ENCODE assay signal across 17 cellular contexts in the genomic region with DNA sequence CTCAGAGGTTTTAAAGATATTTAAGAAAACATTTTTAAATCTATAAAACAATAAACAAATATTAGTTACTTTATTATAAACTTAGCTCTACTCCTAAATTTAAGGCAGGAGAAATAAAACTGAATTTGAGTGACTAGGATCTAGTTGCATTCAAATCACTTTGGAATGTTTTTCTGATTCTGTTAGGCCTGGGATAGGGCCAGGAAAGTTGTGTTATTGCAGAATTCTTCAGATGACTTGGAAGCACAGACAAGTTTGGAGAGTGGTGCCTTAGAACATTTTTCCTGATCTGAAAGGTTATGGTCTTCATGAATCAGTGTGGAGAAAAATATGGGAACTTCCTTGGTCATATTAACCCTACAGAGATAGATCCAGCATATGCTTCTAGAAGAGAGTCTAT.
"Had no signal": no experiment of that assay in that cellular context is flagged by ENCODE, and none has a peak within 500 bp of the region (broad histone marks: within the 10 kb centered on the region; RNA-seq: fewer than 3 reads in every experiment).

No MANE protein-coding gene starts in this region.

- ATAC-seq: activated CD4-positive, CD25-positive, alpha-beta regulatory T cell treated with anti-CD3 and anti-CD28 coated beads, Interleukin-2, amount 50 U/mL, for 24 hours; activated T-helper 17 cell treated with anti-CD3 and anti-CD28 coated beads, Interleukin-2, amount 50 U/mL, for 72 hours; mucosa of descending colon; naive thymus-derived CD4-positive, alpha-beta T cell; SK-N-SH treated with all-trans-retinoic acid at 6 μM for 48 hours; stimulated activated naive CD8-positive, alpha-beta T cell treated with anti-CD3 and anti-CD28 coated beads, Interleukin-15, amount 100 ng/mL, for 72 hours had no signal

- H3K27me3 ChIP-seq: ascending aorta, cardiac muscle cell, thyroid gland had no signal

- H3K36me3 ChIP-seq: ascending aorta, cardiac muscle cell, esophagus squamous epithelium, thyroid gland had no signal

- DNase-seq: activated naive CD4-positive, alpha-beta T cell treated with Interleukin-2 at 50 U/mL for 16 hours; esophagus squamous epithelium; islet precursor cell; mammary epithelial cell; mucosa of descending colon; naive thymus-derived CD4-positive, alpha-beta T cell; right cardiac atrium; stimulated activated naive CD8-positive, alpha-beta T cell treated with anti-CD3 and anti-CD28 coated beads, Interleukin-15, amount 100 ng/mL, for 72 hours; T-helper 1 cell; T1000; thyroid gland had no signal

- H3K9me3 ChIP-seq: ascending aorta, esophagus squamous epithelium, mucosa of descending colon, thyroid gland had no signal

- H3K4me1 ChIP-seq: esophagus squamous epithelium, thyroid gland had no signal

- H3K4me3 ChIP-seq: ascending aorta, cardiac muscle cell, esophagus squamous epithelium, mucosa of descending colon, smooth muscle cell, thyroid gland had no signal
